Comparison of ENCODE assay signal across 12 cellular contexts in the genomic region with DNA sequence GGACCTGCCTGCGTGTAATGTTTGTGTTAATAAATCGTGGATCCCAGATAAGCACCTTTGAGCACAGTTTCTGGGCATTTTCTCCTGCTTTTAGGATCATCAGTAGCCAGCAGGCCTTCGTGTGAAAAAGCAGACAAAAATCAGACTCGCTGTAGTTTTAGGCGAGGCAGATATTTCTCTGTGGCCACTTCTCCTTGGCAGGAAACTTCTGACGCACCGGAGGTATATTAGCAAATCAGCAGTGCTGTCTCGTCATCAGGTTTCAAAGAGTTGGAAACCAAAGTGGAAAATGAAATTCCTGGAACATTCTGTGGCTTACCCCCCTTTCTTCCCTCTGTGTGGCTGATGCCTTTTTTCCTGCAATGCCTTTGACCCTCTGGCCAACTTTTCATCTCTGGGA.
A peak's percentile ranks its signal among the peaks of the same experiment; 100 is the strongest.
DNase-seq lines count a peak whose midpoint lies in the region; ATAC-seq, FAIRE-seq and TF ChIP-seq lines count a peak whose summit lies in the region.
"Had no signal": no experiment of that assay in that cellular context is flagged by ENCODE, and none has a peak within 500 bp of the region (broad histone marks: within the 10 kb centered on the region; RNA-seq: fewer than 3 reads in every experiment).

No MANE protein-coding gene starts in this region.

- H3K4me3 Mint-ChIP-seq in T-cell: no peak overlapping the region

- intact Hi-C loops in body of pancreas (cut with DNase I) (no loop called here), lower lobe of right lung (cut with DNase I) (no loop called here)

- H3K27me3 ChIP-seq in body of pancreas (no peaks in the 10 kb centered on the region), lower lobe of right lung (ENCODE audit: low read depth) (no peaks in the 10 kb centered on the region)
- H3K27me3 ChIP-seq: right lobe of liver had no signal

- peaks cover 54 to 66% (median 60%) of the 10 kb centered on the region in 3 donors for H3K4me1 Mint-ChIP-seq in T-cell

- H3K4me3 ChIP-seq in body of pancreas: no peak overlapping the region
- no peak overlapping the region for H3K4me3 ChIP-seq in lower lobe of right lung
- H3K4me3 ChIP-seq: right lobe of liver had no signal

- DNase-seq in H4 (ENCODE audit: low spot score): peak; percentile 80
- peak in 1 of 4 donors; percentile 44 for DNase-seq in body of pancreas
- DNase-seq in lower lobe of right lung: no peak
- DNase-seq in stromal cell of bone marrow (ENCODE audit: low read depth): peak; percentile 88
- DNase-seq in T-cell: no peak
- no peak for DNase-seq in stimulated activated CD4-positive, alpha-beta T cell treated with anti-CD3 and anti-CD28 coated beads, Interleukin-4, amount 100 ng/mL, for 24 hours
- DNase-seq in GM12891 (ENCODE audit: insufficient read length, low spot score): no peak
- DNase-seq: NCI-H1092 treated with DMSO at 0.1 percent for 48 hours, right lobe of liver had no signal

- peak overlapping the region in 1 of 2 donors; percentile 8 for H3K27ac Mint-ChIP-seq in T-cell
- H3K27ac Mint-ChIP-seq: activated T-helper 2 cell treated with anti-CD3 and anti-CD28 coated beads, Interferon-gamma antibody, Interleukin-2, Interleukin-4, amounts not matched to agents 10 μg/mL and 5 μg/mL and 100 μg/mL, durations not matched to agents 14 hours and 24 hours and 36 hours had no signal

- H3K27me3 Mint-ChIP-seq in T-cell: no peaks in the 10 kb centered on the region

- TF ChIP-seq CTCF in body of pancreas (IDR thresholded peaks at IDR 0.05) (no peak), lower lobe of right lung (IDR thresholded peaks at IDR 0.05) (no peak)

- H3K36me3 Mint-ChIP-seq in T-cell: peaks cover 27% of the 10 kb centered on the region

- H3K36me3 ChIP-seq in body of pancreas (replicated peaks in 1 of 2; ENCODE audit: insufficient read depth in 1 of 2, low read depth in 2 of 2): no peaks in the 10 kb centered on the region
- H3K36me3 ChIP-seq in lower lobe of right lung: no peaks in the 10 kb centered on the region
- H3K36me3 ChIP-seq: right lobe of liver had no signal

- CTCF ChIA-PET in T-cell (lab: Charles Lee): no interaction called here

- H3K4me1 ChIP-seq in body of pancreas (peaks cover 52% of the 10 kb centered on the region), lower lobe of right lung (peaks cover 41% of the 10 kb centered on the region)
- H3K4me1 ChIP-seq: right lobe of liver had no signal

- H3K9me3 ChIP-seq in body of pancreas: no peaks in the 10 kb centered on the region
- no peaks in the 10 kb centered on the region for H3K9me3 ChIP-seq in lower lobe of right lung
- H3K9me3 ChIP-seq: right lobe of liver had no signal

- WGBS in body of pancreas, 2 donors: 42 to 55% methylated on average over 8 of the region's 8 CpGs

- TF ChIP-seq POLR2A in body of pancreas (IDR thresholded peaks at IDR 0.05) (no peak), GM12891 (IDR thresholded peaks at IDR 0.05; ENCODE audit: low read depth, low read length) (no peak)

- ATAC-seq in body of pancreas (no peak), lower lobe of right lung (no peak), T-cell (replicated peaks in 1 of 4) (no peak)
- no peak for ATAC-seq in activated CD4-positive, CD25-positive, alpha-beta regulatory T cell treated with anti-CD3 and anti-CD28 coated beads, Interleukin-2, amount 50 U/mL, for 24 hours
- ATAC-seq: right lobe of liver had no signal

- FAIRE-seq in GM12891 (lab: Jason Lieb, UNC): no peak
- FAIRE-seq: H1 had no signal

- peak overlapping the region; percentile 36 to 49 (median 42) for H3K27ac ChIP-seq in body of pancreas
- peak overlapping the region; percentile 37 for H3K27ac ChIP-seq in lower lobe of right lung
- H3K27ac ChIP-seq: right lobe of liver had no signal

- POLR2A ChIA-PET in T-cell (lab: Charles Lee): no interaction called here

- no peaks in the 10 kb centered on the region for H3K9me3 Mint-ChIP-seq in T-cell
- H3K9me3 Mint-ChIP-seq: activated T-helper 2 cell treated with anti-CD3 and anti-CD28 coated beads, Interferon-gamma antibody, Interleukin-2, Interleukin-4, amounts not matched to agents 10 μg/mL and 5 μg/mL and 100 μg/mL, durations not matched to agents 14 hours and 24 hours and 36 hours had no signal

TF ChIP-seq in GM12891, 5 proteins besides CTCF, POLR2A, EP300 and RAD21:
- no peak for TF ChIP-seq SPI1 (IDR thresholded peaks at IDR 0.05; ENCODE audit: low read depth, low read length)
- TF ChIP-seq POU2F2 (IDR thresholded peaks at IDR 0.05; ENCODE audit: low read depth, low read length): no peak
- no peak for TF ChIP-seq PAX5 (IDR thresholded peaks at IDR 0.05; ENCODE audit: insufficient read depth, low read length, severe bottlenecking)
- TF ChIP-seq POLR2AphosphoS5 (IDR thresholded peaks at IDR 0.05; ENCODE audit: low read depth, low read length): no peak

Comparison
In these comparisons a context has a peak if more than half of its experiments do, and no peak if none do; other contexts are left out.
1. DNase-seq: peak in H4 (single experiment) and stromal cell of bone marrow (single experiment); none in lower lobe of right lung (single experiment), T-cell (0 of 34), stimulated activated CD4-positive, alpha-beta T cell treated with anti-CD3 and anti-CD28 coated beads, Interleukin-4, amount 100 ng/mL, for 24 hours (single experiment) and GM12891 (single experiment).